ENCODE assay signal across 8 cellular contexts in genomic region chr3:129181834-129182233, GRCh38. TPM values are rescaled to one million over a fixed set of nuclear protein-coding genes. Genes with fewer than 3 reads are reported as not detected.
DNase-seq lines count a peak whose midpoint lies in the region; ATAC-seq, FAIRE-seq and TF ChIP-seq lines count a peak whose summit lies in the region.

No MANE protein-coding gene starts in this region.

- peaks cover 67% of the 10 kb centered on the region for H3K4me1 Mint-ChIP-seq in CD4-positive, alpha-beta T cell (ENCODE audit: low read depth)
- H3K4me1 Mint-ChIP-seq in neural progenitor cell = peaks cover 33% of the 10 kb centered on the region

- peak overlapping the region; percentile 100 for H3K4me3 Mint-ChIP-seq in CD4-positive, alpha-beta T cell
- H3K4me3 Mint-ChIP-seq in neural progenitor cell = peak overlapping the region; percentile 96

- H3K9ac ChIP-seq in duodenal mucosa (ENCODE audit: low read depth in 1 of 2, low read length in 2 of 2) (peak overlapping the region; percentile 99), neural progenitor cell (peak overlapping the region; percentile 85)

- TF ChIP-seq CTCF in CD4-positive, alpha-beta T cell (IDR thresholded peaks at IDR 0.05) = no peak
- TF ChIP-seq CTCF in neural progenitor cell (IDR thresholded peaks at IDR 0.05) = no peak

- TF ChIP-seq POLR2A in GM12892 (IDR thresholded peaks at IDR 0.05; ENCODE audit: low read depth, low read length) = no peak

- H3K36me3 Mint-ChIP-seq in CD4-positive, alpha-beta T cell (ENCODE audit: low read depth) = peaks cover 75% of the 10 kb centered on the region
- peaks cover 18% of the 10 kb centered on the region for H3K36me3 Mint-ChIP-seq in neural progenitor cell

- H3K27me3 Mint-ChIP-seq in CD4-positive, alpha-beta T cell = no peaks in the 10 kb centered on the region
- H3K27me3 Mint-ChIP-seq in neural progenitor cell (ENCODE audit: insufficient read depth, low read depth) = peaks cover 2% of the 10 kb centered on the region

- peak overlapping the region; percentile 95 for H3K27ac ChIP-seq in CD4-positive, alpha-beta T cell (ENCODE audit: low read depth, low read length)
- no peak overlapping the region for H3K27ac ChIP-seq in duodenal mucosa (ENCODE audit: low read depth, low read length)
- no peak overlapping the region for H3K27ac ChIP-seq in neural progenitor cell
- no peak overlapping the region for H3K27ac ChIP-seq in substantia nigra (ENCODE audit: low read depth, low read length, poor library complexity, severe bottlenecking)

- CTCF ChIA-PET in CD4-positive, alpha-beta T cell (lab: Charles Lee) = interaction anchor here (1.2 to 2.6 kb wide), 3 partner anchors 20 to 501 kb away, joined by 3 to 18 read pairs (median 7); no protein-coding TSS in a partner anchor

- peaks cover 8% of the 10 kb centered on the region for H3F3A ChIP-seq in neural progenitor cell (ENCODE audit: low read depth)

- no peak for ATAC-seq in CD4-positive, alpha-beta T cell (ENCODE audit: poor library complexity)
- no peak for ATAC-seq in GM19328 (IDR thresholded peaks at IDR 0.05; ENCODE audit: unreplicated experiment)
- ATAC-seq in GM19455 (IDR thresholded peaks at IDR 0.05; ENCODE audit: unreplicated experiment) = no peak

- intact Hi-C loops in CD4-positive, alpha-beta T cell (cut with DNase I, micrococcal nuclease) = loop anchor here (2.0 to 10.0 kb wide), 7 partner anchors 19 to 713 kb away; partner anchors contain the start of genes ACAD9 (in 1 of the 2), COPG1 (in 1 of the 2) and TMCC1 (in 1 of the 2)

- no peak overlapping the region for H2AFZ ChIP-seq in neural progenitor cell (replicated peaks)

- peak overlapping the region; percentile 100 for H3K27ac Mint-ChIP-seq in CD4-positive, alpha-beta T cell
- no peak overlapping the region for H3K27ac Mint-ChIP-seq in neural progenitor cell

- DNase-seq in CD4-positive, alpha-beta T cell = no peak
- DNase-seq in NCI-H146 (lab: John Stamatoyannopoulos, UW) (peak; percentile 26), neural progenitor cell (ENCODE audit: low spot score) (no peak), GM12892 (ENCODE audit: insufficient read length) (no peak), substantia nigra (lab: John Stamatoyannopoulos, UW) (no peak)

- H3K4me3 ChIP-seq in duodenal mucosa (ENCODE audit: low read depth in 1 of 2, low read length in 2 of 2) = peak overlapping the region; percentile 93 to 97
- peak overlapping the region; percentile 84 for H3K4me3 ChIP-seq in neural progenitor cell

- H3K4me1 ChIP-seq in duodenal mucosa (ENCODE audit: control insufficient read depth in 1 of 2, insufficient read depth in 2 of 2, low read length in 2 of 2) (peaks cover 22 to 51% of the 10 kb centered on the region in 2 donors), neural progenitor cell (peaks cover 11% of the 10 kb centered on the region)

- no peak for FAIRE-seq in GM12892 (lab: Jason Lieb, UNC)

- peak overlapping the region; percentile 91 for H3K4me2 ChIP-seq in neural progenitor cell

- H3K9me3 ChIP-seq in CD4-positive, alpha-beta T cell (ENCODE audit: control insufficient read depth, low read length) = no peaks in the 10 kb centered on the region
- H3K9me3 ChIP-seq in duodenal mucosa (ENCODE audit: control insufficient read depth in 1 of 2, low read length in 2 of 2) (no peaks in the 10 kb centered on the region), neural progenitor cell (ENCODE audit: low read depth) (no peaks in the 10 kb centered on the region)

- peaks cover 6 to 18% of the 10 kb centered on the region in 2 donors for H3K36me3 ChIP-seq in duodenal mucosa (ENCODE audit: control insufficient read depth in 1 of 2, insufficient read depth in 2 of 2, low read length in 2 of 2)
- H3K36me3 ChIP-seq in neural progenitor cell = no peaks in the 10 kb centered on the region

- H3K79me2 ChIP-seq in neural progenitor cell (ENCODE audit: low read depth) = peaks cover 93% of the 10 kb centered on the region

- POLR2A ChIA-PET in CD4-positive, alpha-beta T cell (lab: Charles Lee) = interaction anchor here (0.8 to 6.4 kb wide), 6 partner anchors 15 to 501 kb away, joined by 3 to 120 read pairs (median 8); partner anchors contain the start of gene RAB43

- no peaks in the 10 kb centered on the region for H3K27me3 ChIP-seq in CD4-positive, alpha-beta T cell (ENCODE audit: control insufficient read depth, insufficient read depth, low read length)
- H3K27me3 ChIP-seq in duodenal mucosa (ENCODE audit: control insufficient read depth in 1 of 2, insufficient read depth in 2 of 2, low read length in 2 of 2) = no peaks in the 10 kb centered on the region
- no peaks in the 10 kb centered on the region for H3K27me3 ChIP-seq in neural progenitor cell

- no peaks in the 10 kb centered on the region for H3K9me3 Mint-ChIP-seq in CD4-positive, alpha-beta T cell
- H3K9me3 Mint-ChIP-seq in neural progenitor cell = no peaks in the 10 kb centered on the region

- H4K20me1 ChIP-seq in neural progenitor cell (ENCODE audit: low read depth) = peaks cover 65% of the 10 kb centered on the region

RNA-seq across cellular contexts. Expression of gene CNBP, which starts 1.9 kb away (rescaled TPM):
- total RNA-seq in CD4-positive, alpha-beta T cell = 100 to 1,000 TPM; 260 to 267 TPM
- 424 and 495 TPM in 2 replicates for total RNA-seq in neural progenitor cell (ENCODE audit: low replicate concordance)
- polyA plus RNA-seq in GM12892 (2012; ENCODE audit: missing spikeins) = 328 TPM

RNA-seq across cellular contexts. Expression of gene ISY1, which starts 21.0 kb away (rescaled TPM):
- total RNA-seq in CD4-positive, alpha-beta T cell = 10 to 100 TPM; 28.2 to 28.5 TPM
- 22.5 and 31.9 TPM in 2 replicates for total RNA-seq in neural progenitor cell (ENCODE audit: low replicate concordance)
- 36.9 TPM for polyA plus RNA-seq in GM12892 (2012; ENCODE audit: missing spikeins)
